In genomic region chr3:61564405-61565059, GRCh38 we compare ENCODE assay signal across 8 cellular contexts. TPM values are rescaled to one million over a fixed set of nuclear protein-coding genes. Genes with fewer than 3 reads are reported as not detected.
DNase-seq lines count a peak whose midpoint lies in the region; TF ChIP-seq lines count a peak whose summit lies in the region.

No MANE protein-coding gene starts in this region.

- H3K4me1 ChIP-seq in prostate gland (replicated peaks) = no peaks in the 10 kb centered on the region

- H3K36me3 ChIP-seq in prostate gland = no peaks in the 10 kb centered on the region

- peak overlapping the region; percentile 73 to 75 for H3K4me3 ChIP-seq in prostate gland

- intact Hi-C loops in prostate gland (cut with DNase I) = loop anchor here (5.0 kb wide), 3 partner anchors 298 to 533 kb away; no protein-coding TSS in a partner anchor

- peak; percentile 47 to 77 (median 68) for TF ChIP-seq CTCF in prostate gland (IDR thresholded peaks at IDR 0.05)

- 6% methylated on average over 40 of the region's 40 CpGs for WGBS in prostate gland

- H3K27ac ChIP-seq in prostate gland = peak overlapping the region; percentile 71 to 92

- DNase-seq in stimulated activated CD4-positive, alpha-beta T cell treated with anti-CD3 and anti-CD28 coated beads, Interleukin-15, amount 100 ng/mL, for 24 hours = peak; percentile 19
- no peak for DNase-seq in stimulated activated CD4-positive, alpha-beta T cell treated with anti-CD3 and anti-CD28 coated beads, Interleukin-12 subunit alpha, Interleukin-12 subunit beta, amount 100 ng/mL, for 4 hours
- DNase-seq in anterior cingulate cortex (lab: John Stamatoyannopoulos, UW) = peak; percentile 17 to 89 (median 64)
- peak; percentile 74 for DNase-seq in hepatic stellate cell (ENCODE audit: low spot score)
- DNase-seq in prostate gland (ENCODE audit: low spot score) = peak; percentile 74
- no peak for DNase-seq in SKM-1 (lab: John Stamatoyannopoulos, UW; ENCODE audit: unreplicated experiment)
- no peak for DNase-seq in NCI-H774 (lab: John Stamatoyannopoulos, UW)
- no peak for DNase-seq in GDM1 (lab: John Stamatoyannopoulos, UW)

- no peaks in the 10 kb centered on the region for H3K9me3 ChIP-seq in prostate gland

- peak; percentile 4 for TF ChIP-seq POLR2A in prostate gland (IDR thresholded peaks at IDR 0.05)

- H3K27me3 ChIP-seq in prostate gland (replicated peaks; ENCODE audit: insufficient read depth) = no peaks in the 10 kb centered on the region

RNA-seq across cellular contexts. Expression of gene PTPRG, which starts 3.2 kb away (rescaled TPM):
- 10 to 100 TPM; 22.0 to 78.6 TPM for total RNA-seq in prostate gland

Comparison
In these comparisons a context has a peak if more than half of its experiments do, and no peak if none do; other contexts are left out.
1. DNase-seq: peak in stimulated activated CD4-positive, alpha-beta T cell treated with anti-CD3 and anti-CD28 coated beads, Interleukin-15, amount 100 ng/mL, for 24 hours (single experiment), anterior cingulate cortex (58 of 58), hepatic stellate cell (single experiment) and prostate gland (single experiment); none in stimulated activated CD4-positive, alpha-beta T cell treated with anti-CD3 and anti-CD28 coated beads, Interleukin-12 subunit alpha, Interleukin-12 subunit beta, amount 100 ng/mL, for 4 hours (single experiment), SKM-1 (single experiment), NCI-H774 (single experiment) and GDM1 (single experiment).